ENCODE assay signal across 8 cellular contexts in genomic region chr5:66828046-66828550, GRCh38.
DNase-seq lines count a peak whose midpoint lies in the region; ATAC-seq, FAIRE-seq and TF ChIP-seq lines count a peak whose summit lies in the region.

No MANE protein-coding gene starts in this region.

- ATAC-seq in HepG2: peak; percentile 43

- no peaks in the 10 kb centered on the region for H3K79me2 ChIP-seq in HepG2 (ENCODE audit: insufficient read depth, low read length)

- no peak for FAIRE-seq in HepG2 (lab: Jason Lieb, UNC)

- H3K4me1 Mint-ChIP-seq in type B pancreatic cell (ENCODE audit: unreplicated experiment): peaks cover 23% of the 10 kb centered on the region

- H3K27ac Mint-ChIP-seq in type B pancreatic cell: peak overlapping the region; percentile 83

- H2AFZ ChIP-seq in HepG2 (ENCODE audit: low read length): no peak overlapping the region

- in situ Hi-C loops in astrocyte of the spinal cord (cut with HindIII; ENCODE audit: low sequenced_read_pairs) (no loop called here), HepG2 (cut with HindIII; ENCODE audit: extremely low pct_ligation_motif_present, low pct_unique_long_range_greater_than_20kb) (no loop called here)

- TF ChIP-seq EP300 in HepG2 (IDR thresholded peaks at IDR 0.05; ENCODE audit: low read depth in 2 of 2, low read length in 2 of 2) (no peak), HepG2 (CRISPR knock-in tag; IDR thresholded peaks at IDR 0.05; ENCODE audit: borderline replicate concordance) (no peak)

- peaks cover 30% of the 10 kb centered on the region for H3K27me3 Mint-ChIP-seq in type B pancreatic cell

- no peaks in the 10 kb centered on the region for H3K27me3 ChIP-seq in H7 (ENCODE audit: control insufficient read depth, insufficient read depth, low read length)
- H3K27me3 ChIP-seq in HepG2 (ENCODE audit: control insufficient read depth in 1 of 2, insufficient read depth in 2 of 2, low read length in 2 of 2): peaks cover 0 to 19% of the 10 kb centered on the region in 2 experiments; a peak in 1 of 5 replicates

- H3K4me3 Mint-ChIP-seq in type B pancreatic cell: peak overlapping the region; percentile 83

- WGBS in HepG2 (ENCODE audit: low lambda C conversion rate): 0% methylated on average over 3 of the region's 5 CpGs

- no peaks in the 10 kb centered on the region for H4K20me1 ChIP-seq in HepG2 (ENCODE audit: insufficient read depth, low read length)

- POLR2A ChIA-PET in HepG2 (lab: Yijun Ruan, JAX): no interaction called here

- H3K9me3 Mint-ChIP-seq in type B pancreatic cell: no peaks in the 10 kb centered on the region

- no peaks in the 10 kb centered on the region for H3K9me3 ChIP-seq in HepG2 (ENCODE audit: low read length)

- BruUV-seq in HepG2 (replicated peaks; lab: Mats Ljungman, UMichigan): no TSS peak

- CTCF ChIA-PET in HepG2 (lab: Yijun Ruan, JAX; ENCODE audit: low intra/inter-chr PET ratio, low total read pairs): no interaction called here

- no peak for TF ChIP-seq POLR2A in HepG2 (IDR thresholded peaks at IDR 0.05; ENCODE audit: insufficient read depth in 1 of 2, low read depth in 2 of 2, low read length in 2 of 2)

- H3K27ac ChIP-seq in HepG2 (ENCODE audit: extremely low read length, insufficient read depth, low read length): no peak overlapping the region

- DNase-seq in AG10803 (ENCODE audit: low read depth) (no peak), H7 (no peak), astrocyte of the spinal cord (ENCODE audit: low read depth, low spot score) (no peak), HepG2 (ENCODE audit: low spot score) (no peak), type B pancreatic cell (ENCODE audit: extremely low spot score, unreplicated experiment) (no peak), medulla oblongata (ENCODE audit: extremely low spot score) (no peak), posterior vena cava (ENCODE audit: low spot score) (no peak)
- no peak for DNase-seq in activated CD8-positive, alpha-beta memory T cell treated with anti-CD3 and anti-CD28 coated beads, Interleukin-2, amount 50 U/mL, for 48 hours

- TF ChIP-seq RAD21 in HepG2 (CRISPR knock-in tag; IDR thresholded peaks at IDR 0.05): no peak

- H3K4me3 ChIP-seq in AG10803 (ENCODE audit: low read length): peak overlapping the region; percentile 62
- H3K4me3 ChIP-seq in H7 (ENCODE audit: insufficient read depth, low read depth, low read length): peak overlapping the region; percentile 32
- peak overlapping the region; percentile 50 for H3K4me3 ChIP-seq in astrocyte of the spinal cord (ENCODE audit: low read depth, low read length)
- no peak overlapping the region for H3K4me3 ChIP-seq in HepG2 (replicated peaks in 1 of 3; ENCODE audit: insufficient read depth in 1 of 3, low read depth in 2 of 3, low read length in 3 of 3)

- intact Hi-C loops in HepG2 (cut with micrococcal nuclease; ENCODE audit: unreplicated experiment) (no loop called here), posterior vena cava (cut with DNase I) (no loop called here)

- H3K36me3 ChIP-seq in H7 (replicated peaks; ENCODE audit: control insufficient read depth, insufficient read depth, low read length) (no peaks in the 10 kb centered on the region), HepG2 (replicated peaks in 1 of 2; ENCODE audit: control insufficient read depth in 1 of 2, insufficient read depth in 2 of 2, low read length in 2 of 2) (no peaks in the 10 kb centered on the region)

- H3K36me3 Mint-ChIP-seq in type B pancreatic cell: no peaks in the 10 kb centered on the region

- H3K4me1 ChIP-seq in HepG2 (ENCODE audit: insufficient read depth, low read length): peaks cover 14% of the 10 kb centered on the region

- peak overlapping the region; percentile 52 for H3K4me2 ChIP-seq in HepG2 (ENCODE audit: low read depth, low read length)

- H3K9ac ChIP-seq in HepG2 (ENCODE audit: insufficient read depth, low read depth, low read length): no peak overlapping the region

- TF ChIP-seq CTCF in AG10803 (conservative IDR thresholded peaks at IDR 0.05; ENCODE audit: low read length) (no peak), astrocyte of the spinal cord (IDR thresholded peaks at IDR 0.05; ENCODE audit: low read depth, low read length) (no peak), HepG2 (CRISPR knock-in tag; IDR thresholded peaks at IDR 0.05) (no peak), type B pancreatic cell (conservative IDR thresholded peaks at IDR 0.05) (no peak)

TF ChIP-seq in HepG2, 621 proteins besides CTCF, POLR2A, EP300 and RAD21:
- no peak for TF ChIP-seq ADNP (CRISPR knock-in tag; IDR thresholded peaks at IDR 0.05)
- TF ChIP-seq ZIK1 (CRISPR knock-in tag; IDR thresholded peaks at IDR 0.05; ENCODE audit: borderline replicate concordance, low read depth): no peak
- no peak for TF ChIP-seq CEBPG (CRISPR knock-in tag; IDR thresholded peaks at IDR 0.05)
- TF ChIP-seq TCF7 (IDR thresholded peaks at IDR 0.05; ENCODE audit: low read depth): no peak
- TF ChIP-seq TAF15 (IDR thresholded peaks at IDR 0.05; ENCODE audit: low read depth, low read length, poor library complexity, severe bottlenecking): no peak
- TF ChIP-seq, protein P1, sequence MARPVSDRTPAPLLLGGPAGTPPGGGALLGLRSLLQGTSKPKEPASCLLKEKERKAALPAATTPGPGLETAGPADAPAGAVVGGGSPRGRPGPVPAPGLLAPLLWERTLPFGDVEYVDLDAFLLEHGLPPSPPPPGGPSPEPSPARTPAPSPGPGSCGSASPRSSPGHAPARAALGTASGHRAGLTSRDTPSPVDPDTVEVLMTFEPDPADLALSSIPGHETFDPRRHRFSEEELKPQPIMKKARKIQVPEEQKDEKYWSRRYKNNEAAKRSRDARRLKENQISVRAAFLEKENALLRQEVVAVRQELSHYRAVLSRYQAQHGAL (CRISPR knock-in tag; IDR thresholded peaks at IDR 0.05; ENCODE audit: not compliant biosample characterization): no peak
- no peak for TF ChIP-seq SIN3A (IDR thresholded peaks at IDR 0.05; ENCODE audit: borderline replicate concordance, low read depth, low read length)
- no peak for TF ChIP-seq DNMT3B (CRISPR knock-in tag; conservative IDR thresholded peaks at IDR 0.05)

Comparison
In these comparisons a context has a peak if more than half of its experiments do, and no peak if none do; other contexts are left out.
1. H3K4me3 ChIP-seq: peak in AG10803 (single experiment), H7 (single experiment) and astrocyte of the spinal cord (single experiment); none in HepG2 (0 of 3).